ENCODE assay signal across 10 cellular contexts in genomic region chr14:29846339-29847129, GRCh38.
DNase-seq lines count a peak whose midpoint lies in the region; ATAC-seq and FAIRE-seq lines count a peak whose summit lies in the region.
"Had no signal": no experiment of that assay in that cellular context is flagged by ENCODE, and none has a peak within 500 bp of the region (broad histone marks: within the 10 kb centered on the region; RNA-seq: fewer than 3 reads in every experiment).

No MANE protein-coding gene starts in this region.

- peak; percentile 60 for ATAC-seq in HG03097 (IDR thresholded peaks at IDR 0.05; ENCODE audit: low FRiP score, unreplicated experiment)
- ATAC-seq in Right ventricle myocardium inferior, result no peak

- FAIRE-seq in GM19239 (lab: Jason Lieb, UNC) (peak; percentile 18), RCC 7860 (lab: Jason Lieb, UNC) (peak; percentile 82)
- FAIRE-seq: astrocyte had no signal

- DNase-seq in ACHN, result peak; percentile 72
- no peak for DNase-seq in GM19239 (ENCODE audit: insufficient read length, low spot score)
- peak; percentile 71 for DNase-seq in RCC 7860 (ENCODE audit: low spot score)
- no peak for DNase-seq in central memory CD4-positive, alpha-beta T cell
- no peak for DNase-seq in superior temporal gyrus (ENCODE audit: extremely low spot score)
- DNase-seq in Right ventricle myocardium inferior (ENCODE audit: missing footprints), result no peak
- DNase-seq in UCSD-AML1 (lab: John Stamatoyannopoulos, UW; ENCODE audit: unreplicated experiment), result no peak
- DNase-seq: activated CD4-positive, alpha-beta T cell treated with anti-CD3 and anti-CD28 coated beads, Interleukin-2, amount 10 ng/mL, durations not matched to agents 24 days and 14 days had no signal

- in situ Hi-C loops in ACHN (cut with HindIII; ENCODE audit: low pct_ligation_motif_present, low pct_unique_long_range_greater_than_20kb, low sequenced_read_pairs), result no loop called here

- intact Hi-C loops in Right ventricle myocardium inferior (cut with DNase I), result no loop called here

Comparison
In these comparisons a context has a peak if more than half of its experiments do, and no peak if none do; other contexts are left out.
1. DNase-seq: peak in ACHN (single experiment) and RCC 7860 (single experiment); none in GM19239 (single experiment), central memory CD4-positive, alpha-beta T cell (single experiment), superior temporal gyrus (single experiment), Right ventricle myocardium inferior (single experiment) and UCSD-AML1 (single experiment).